8 cellular contexts compared by ENCODE assay signal in genomic region chr3:170357920-170358854, GRCh38. TPM values are rescaled to one million over a fixed set of nuclear protein-coding genes. Genes with fewer than 3 reads are reported as not detected.
DNase-seq lines count a peak whose midpoint lies in the region; ATAC-seq and TF ChIP-seq lines count a peak whose summit lies in the region.

No MANE protein-coding gene starts in this region.

- no peaks in the 10 kb centered on the region for H3K9me3 ChIP-seq in HCT116 (ENCODE audit: control insufficient read depth in 1 of 2, insufficient read depth in 1 of 2, low read depth in 1 of 2, low read length in 2 of 2)

- H4K20me1 ChIP-seq in HCT116 (ENCODE audit: insufficient read depth) = no peaks in the 10 kb centered on the region

- peak overlapping the region; percentile 78 for H3K27ac ChIP-seq in HCT116 (ENCODE audit: low read depth, low read length)

- intact Hi-C loops in HCT116 (cut with micrococcal nuclease) = loop anchor here (2.0 kb wide), 1 partner anchor 585 kb away; the partner anchor contains the start of gene MYNN
- intact Hi-C loops in left colon (cut with DNase I, micrococcal nuclease) = no loop called here

- H3K9ac ChIP-seq in HCT116 (ENCODE audit: low read length) = peak overlapping the region; percentile 77

- peak overlapping the region; percentile 63 to 71 for H3K4me3 ChIP-seq in HCT116 (replicated peaks in 1 of 2; ENCODE audit: low read depth in 1 of 2, low read length in 2 of 2)

- H2AFZ ChIP-seq in HCT116 (ENCODE audit: low read depth, low read length, poor library complexity, severe bottlenecking) = peak overlapping the region; percentile 30

- TF ChIP-seq CTCF in HCT116 (IDR thresholded peaks at IDR 0.05 in 2 of 3, conservative IDR thresholded peaks at IDR 0.05 in 1 of 3; ENCODE audit: borderline replicate concordance in 1 of 3, insufficient read depth in 1 of 3, low read depth in 2 of 3, low read length in 2 of 3) = peak in 2 of 3 experiments; percentile 12 to 43; a peak in 3 of 6 replicates

- DNase-seq in GM04504 (ENCODE audit: low read depth) (peak; percentile 39), HCT116 (ENCODE audit: low read depth, low spot score) (no peak), NCI-H128 (lab: John Stamatoyannopoulos, UW; ENCODE audit: unreplicated experiment) (peak; percentile 50), cerebellum (ENCODE audit: low spot score) (peak; percentile 42), left colon (peak; percentile 83 to 93), DMS153 treated with DMSO at 0.1 percent for 48 hours (lab: John Stamatoyannopoulos, UW; ENCODE audit: unreplicated experiment) (no peak)
- peak; percentile 66 for DNase-seq in activated CD4-positive, alpha-beta T cell treated with anti-CD3 and anti-CD28 coated beads for 1 hour
- peak; percentile 72 for DNase-seq in stimulated activated CD4-positive, alpha-beta T cell treated with anti-CD3 and anti-CD28 coated beads, Interleukin-1b, Interleukin-23, amount 100 ng/mL, for 48 hours

- RAD21 ChIA-PET in HCT116 (lab: Charles Lee; ENCODE audit: low non-redundant PET in 1 of 2, low total read pairs in 2 of 2, uncharacterized antibody in 2 of 2, unreplicated experiment in 2 of 2) = no interaction called here

- no peaks in the 10 kb centered on the region for H3K9me2 ChIP-seq in HCT116 (ENCODE audit: insufficient read depth)

- no peak for TF ChIP-seq POLR2A in HCT116 (IDR thresholded peaks at IDR 0.05; ENCODE audit: borderline replicate concordance, extremely low read depth, insufficient read depth, insufficient read length)

- no peaks in the 10 kb centered on the region for H3K27me3 ChIP-seq in HCT116 (ENCODE audit: insufficient read depth, low read length)

- H3K36me3 ChIP-seq in HCT116 (ENCODE audit: control insufficient read depth in 1 of 2, insufficient read depth in 2 of 2, low read length in 2 of 2) = no peaks in the 10 kb centered on the region

- H3K79me2 ChIP-seq in HCT116 (ENCODE audit: insufficient read depth, low read length) = no peaks in the 10 kb centered on the region

- peak; percentile 16 for ATAC-seq in HCT116
- peak; percentile 41 for ATAC-seq in left colon

- no peak for TF ChIP-seq RAD21 in HCT116 (IDR thresholded peaks at IDR 0.05; ENCODE audit: low read depth)

- BruUV-seq in HCT116 (replicated peaks; lab: Mats Ljungman, UMichigan) = no TSS peak

- peaks cover 10 to 23% of the 10 kb centered on the region in 2 experiments for H3K4me1 ChIP-seq in HCT116 (ENCODE audit: control insufficient read depth in 1 of 2, insufficient read depth in 2 of 2, low read length in 2 of 2)

- H3K4me2 ChIP-seq in HCT116 (ENCODE audit: low read length) = peak overlapping the region; percentile 93

- POLR2A ChIA-PET in HCT116 (lab: Charles Lee) = interaction anchor here (1.3 kb wide), 1 partner anchor 16 kb away, joined by 6 read pairs; no protein-coding TSS in a partner anchor

- CTCF ChIA-PET in HCT116 (lab: Charles Lee) = interaction anchor here (0.8 kb wide), 1 partner anchor 16 kb away, joined by 4 read pairs; no protein-coding TSS in a partner anchor

TF ChIP-seq in HCT116, 20 proteins besides CTCF, POLR2A, EP300 and RAD21:
- TF ChIP-seq CBX3 (IDR thresholded peaks at IDR 0.05; ENCODE audit: low read depth) = no peak
- no peak for TF ChIP-seq ZNF274 (IDR thresholded peaks at IDR 0.05; ENCODE audit: low read depth, low read length)
- peak; percentile 9; the same call in 1 of the 2 replicates for TF ChIP-seq ZFX (IDR thresholded peaks at IDR 0.05)
- TF ChIP-seq FOSL1 (IDR thresholded peaks at IDR 0.05; ENCODE audit: low read depth) = no peak
- no peak for TF ChIP-seq SIN3A (IDR thresholded peaks at IDR 0.05; ENCODE audit: low read depth)
- no peak for TF ChIP-seq SP1 (IDR thresholded peaks at IDR 0.05; ENCODE audit: low read depth)
- TF ChIP-seq, protein P1, sequence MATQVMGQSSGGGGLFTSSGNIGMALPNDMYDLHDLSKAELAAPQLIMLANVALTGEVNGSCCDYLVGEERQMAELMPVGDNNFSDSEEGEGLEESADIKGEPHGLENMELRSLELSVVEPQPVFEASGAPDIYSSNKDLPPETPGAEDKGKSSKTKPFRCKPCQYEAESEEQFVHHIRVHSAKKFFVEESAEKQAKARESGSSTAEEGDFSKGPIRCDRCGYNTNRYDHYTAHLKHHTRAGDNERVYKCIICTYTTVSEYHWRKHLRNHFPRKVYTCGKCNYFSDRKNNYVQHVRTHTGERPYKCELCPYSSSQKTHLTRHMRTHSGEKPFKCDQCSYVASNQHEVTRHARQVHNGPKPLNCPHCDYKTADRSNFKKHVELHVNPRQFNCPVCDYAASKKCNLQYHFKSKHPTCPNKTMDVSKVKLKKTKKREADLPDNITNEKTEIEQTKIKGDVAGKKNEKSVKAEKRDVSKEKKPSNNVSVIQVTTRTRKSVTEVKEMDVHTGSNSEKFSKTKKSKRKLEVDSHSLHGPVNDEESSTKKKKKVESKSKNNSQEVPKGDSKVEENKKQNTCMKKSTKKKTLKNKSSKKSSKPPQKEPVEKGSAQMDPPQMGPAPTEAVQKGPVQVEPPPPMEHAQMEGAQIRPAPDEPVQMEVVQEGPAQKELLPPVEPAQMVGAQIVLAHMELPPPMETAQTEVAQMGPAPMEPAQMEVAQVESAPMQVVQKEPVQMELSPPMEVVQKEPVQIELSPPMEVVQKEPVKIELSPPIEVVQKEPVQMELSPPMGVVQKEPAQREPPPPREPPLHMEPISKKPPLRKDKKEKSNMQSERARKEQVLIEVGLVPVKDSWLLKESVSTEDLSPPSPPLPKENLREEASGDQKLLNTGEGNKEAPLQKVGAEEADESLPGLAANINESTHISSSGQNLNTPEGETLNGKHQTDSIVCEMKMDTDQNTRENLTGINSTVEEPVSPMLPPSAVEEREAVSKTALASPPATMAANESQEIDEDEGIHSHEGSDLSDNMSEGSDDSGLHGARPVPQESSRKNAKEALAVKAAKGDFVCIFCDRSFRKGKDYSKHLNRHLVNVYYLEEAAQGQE (IDR thresholded peaks at IDR 0.05; ENCODE audit: low read depth) = no peak
- TF ChIP-seq YY1 (IDR thresholded peaks at IDR 0.05; ENCODE audit: extremely low read depth, insufficient replicate concordance, low read depth, low read length) = no peak
- TF ChIP-seq, protein P2, sequence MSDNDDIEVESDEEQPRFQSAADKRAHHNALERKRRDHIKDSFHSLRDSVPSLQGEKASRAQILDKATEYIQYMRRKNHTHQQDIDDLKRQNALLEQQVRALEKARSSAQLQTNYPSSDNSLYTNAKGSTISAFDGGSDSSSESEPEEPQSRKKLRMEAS (IDR thresholded peaks at IDR 0.05) = no peak
- no peak for TF ChIP-seq EZH2 (IDR thresholded peaks at IDR 0.05)
- TF ChIP-seq CEBPB (IDR thresholded peaks at IDR 0.05; ENCODE audit: low read depth) = no peak
- no peak for TF ChIP-seq SRF (IDR thresholded peaks at IDR 0.05; ENCODE audit: low read depth)
- no peak for TF ChIP-seq ELF1 (IDR thresholded peaks at IDR 0.05; ENCODE audit: borderline replicate concordance, low read depth)
- TF ChIP-seq EGR1 (IDR thresholded peaks at IDR 0.05; ENCODE audit: low read depth) = peak; percentile 58; the same call in 1 of the 2 replicates
- no peak for TF ChIP-seq EZH2phosphoT487 (IDR thresholded peaks at IDR 0.05; ENCODE audit: borderline replicate concordance)

RNA-seq across cellular contexts. Expression of gene SKIL, which starts 0.7 kb away (rescaled TPM):
- total RNA-seq in HCT116 (2021; ENCODE audit: unreplicated experiment) = 15.1 TPM
- polyA plus RNA-seq in HCT116 (2012) = 3.3 and 3.4 TPM in 2 replicates
- total RNA-seq in cerebellum = 68.2 TPM
- total RNA-seq in left colon = 10 to 100 TPM; 43.9 to 51.1 TPM

Comparison
In these comparisons a context has a peak if more than half of its experiments do, and no peak if none do; other contexts are left out.
1. DNase-seq: peak in GM04504 (single experiment), NCI-H128 (single experiment), activated CD4-positive, alpha-beta T cell treated with anti-CD3 and anti-CD28 coated beads for 1 hour (single experiment), cerebellum (single experiment), left colon (2 of 2) and stimulated activated CD4-positive, alpha-beta T cell treated with anti-CD3 and anti-CD28 coated beads, Interleukin-1b, Interleukin-23, amount 100 ng/mL, for 48 hours (single experiment); none in HCT116 (single experiment) and DMS153 treated with DMSO at 0.1 percent for 48 hours (single experiment).